In genomic region chr20:41872986-41873385, GRCh38 we compare ENCODE assay signal across 14 cellular contexts.
DNase-seq lines count a peak whose midpoint lies in the region; ATAC-seq, FAIRE-seq and TF ChIP-seq lines count a peak whose summit lies in the region.
"Had no signal": no experiment of that assay in that cellular context is flagged by ENCODE, and none has a peak within 500 bp of the region (broad histone marks: within the 10 kb centered on the region; RNA-seq: fewer than 3 reads in every experiment).

No MANE protein-coding gene starts in this region.

- H3K27ac Mint-ChIP-seq in progenitor cell of endocrine pancreas (peak overlapping the region; percentile 53), CD14-positive monocyte (no peak overlapping the region), immature natural killer cell (no peak overlapping the region)
- H3K27ac Mint-ChIP-seq: CD8-positive, alpha-beta T cell had no signal

- H3K23me2 ChIP-seq in H1 (ENCODE audit: low read depth, low read length), result no peaks in the 10 kb centered on the region

- WGBS in H1 (ENCODE audit: extremely low coverage in 1 of 2, insufficient coverage in 1 of 2, insufficient read length in 1 of 2, insufficient replicate concordance in 2 of 2, low coverage in 1 of 2, low lambda C conversion rate in 2 of 2, missing lambda C conversion rate in 1 of 2), 2 experiments, result 83% methylated on average over 6 of the region's 6 CpGs; no CpG with 5 or more reads in 1 of the 2 experiments

- no peaks in the 10 kb centered on the region for H4K20me1 ChIP-seq in H1 (replicated peaks in 1 of 2; ENCODE audit: control insufficient read depth in 1 of 2, insufficient read depth in 2 of 2, low read length in 2 of 2)
- H4K20me1 ChIP-seq: BLaER1 had no signal

- H3K79me2 ChIP-seq in H1 (ENCODE audit: control insufficient read depth in 1 of 2, insufficient read depth in 2 of 2, low read length in 2 of 2), result no peaks in the 10 kb centered on the region

- H3K56ac ChIP-seq in H1 (replicated peaks; ENCODE audit: insufficient read length, low read depth, low read length), result no peak overlapping the region

- DNase-seq in NCI-H82 (lab: John Stamatoyannopoulos, UW) (peak; percentile 73), H1 (ENCODE audit: low read depth in 1 of 2, low spot score in 2 of 2) (no peak), mucosa of gallbladder (ENCODE audit: low spot score) (peak; percentile 34), progenitor cell of endocrine pancreas (ENCODE audit: low spot score, unreplicated experiment) (no peak), CD14-positive monocyte (ENCODE audit: low spot score) (no peak), immature natural killer cell (no peak)
- DNase-seq: 8988T; Calu3; CD8-positive, alpha-beta T cell; DMS79 treated with DMSO at 0.1 percent for 48 hours had no signal

- H3K4me1 Mint-ChIP-seq in progenitor cell of endocrine pancreas (ENCODE audit: low read depth) (peaks cover 11% of the 10 kb centered on the region), CD14-positive monocyte (no peaks in the 10 kb centered on the region), immature natural killer cell (no peaks in the 10 kb centered on the region)

- H3K4ac ChIP-seq in H1 (replicated peaks; ENCODE audit: insufficient read length, low read depth, low read length), result no peak overlapping the region

- no peak overlapping the region for H3K9ac ChIP-seq in H1 (replicated peaks in 1 of 4; ENCODE audit: extremely low read depth in 1 of 4, low read depth in 3 of 4, low read length in 3 of 4)
- H3K9ac ChIP-seq: BLaER1 had no signal

- no peak overlapping the region for H3K4me2 ChIP-seq in H1 (ENCODE audit: insufficient read depth in 1 of 2, low read depth in 2 of 2, low read length in 2 of 2)
- H3K4me2 ChIP-seq: BLaER1 had no signal

- CTCF ChIA-PET in H1 (lab: Charles Lee; ENCODE audit: partially characterized antibody), result no interaction called here

- no peak overlapping the region for H3K14ac ChIP-seq in H1 (ENCODE audit: insufficient read length)

- H2BK120ac ChIP-seq in H1 (replicated peaks; ENCODE audit: low read depth, low read length), result no peak overlapping the region

- no peak overlapping the region for H2AK5ac ChIP-seq in H1 (ENCODE audit: low read depth, low read length)

- H2BK5ac ChIP-seq in H1 (ENCODE audit: low read depth, low read length), result no peak overlapping the region

- no peak overlapping the region for H4K91ac ChIP-seq in H1 (replicated peaks; ENCODE audit: insufficient read length, low read length)

- H3K79me1 ChIP-seq in H1 (ENCODE audit: low read depth, low read length), result no peaks in the 10 kb centered on the region

- no peak overlapping the region for H3K23ac ChIP-seq in H1 (ENCODE audit: insufficient read length)

- H3K36me3 Mint-ChIP-seq in progenitor cell of endocrine pancreas (ENCODE audit: insufficient read depth) (peaks cover 3% of the 10 kb centered on the region), CD14-positive monocyte (no peaks in the 10 kb centered on the region), immature natural killer cell (no peaks in the 10 kb centered on the region)
- H3K36me3 Mint-ChIP-seq: CD8-positive, alpha-beta T cell had no signal

- H2BK12ac ChIP-seq in H1 (ENCODE audit: low read depth, low read length), result no peak overlapping the region

- no peak overlapping the region for H4K5ac ChIP-seq in H1 (ENCODE audit: insufficient read length, low read depth, low read length)

- no peaks in the 10 kb centered on the region for H3K27me3 ChIP-seq in H1 (replicated peaks in 1 of 4; ENCODE audit: control insufficient read depth in 3 of 4, extremely low read depth in 1 of 4, insufficient read depth in 3 of 4, low read length in 3 of 4)
- H3K27me3 ChIP-seq: BLaER1 had no signal

- no peak for TF ChIP-seq EP300 in H1 (IDR thresholded peaks at IDR 0.05; ENCODE audit: borderline replicate concordance in 1 of 2, low read depth in 2 of 2, low read length in 2 of 2)

- TF ChIP-seq CTCF in H1 (IDR thresholded peaks at IDR 0.05; ENCODE audit: control extremely low read depth in 1 of 3, insufficient read depth in 1 of 3, low read depth in 1 of 3, low read length in 3 of 3), result no peak
- no peak for TF ChIP-seq CTCF in progenitor cell of endocrine pancreas (IDR thresholded peaks at IDR 0.05; ENCODE audit: unreplicated experiment)
- no peak for TF ChIP-seq CTCF in CD14-positive monocyte (IDR thresholded peaks at IDR 0.05)

- no peaks in the 10 kb centered on the region; a peak in 2 of 4 replicates for H3K9me3 ChIP-seq in H1 (ENCODE audit: insufficient read depth in 2 of 2, low read depth in 1 of 2, low read length in 1 of 2)
- H3K9me3 ChIP-seq: HAP-1 had no signal

- POLR2A ChIA-PET in H1 (lab: Charles Lee; ENCODE audit: partially characterized antibody), result no interaction called here

- FAIRE-seq in H1 (lab: Jason Lieb, UNC), result no peak
- FAIRE-seq: GM12878 had no signal

- no peak overlapping the region for H3K27ac ChIP-seq in H1 (ENCODE audit: low read depth, low read length)
- H3K27ac ChIP-seq: BLaER1 had no signal

- H3K9me3 Mint-ChIP-seq in progenitor cell of endocrine pancreas (ENCODE audit: low read depth) (peaks cover 16% of the 10 kb centered on the region), CD14-positive monocyte (peaks cover 0 to 13% (median 2%) of the 10 kb centered on the region in 7 donors), immature natural killer cell (peaks cover 0 to 15% (median 3%) of the 10 kb centered on the region in 6 donors)

- H4K8ac ChIP-seq in H1 (ENCODE audit: extremely low read depth, insufficient read depth, low read length), result no peak overlapping the region

- H2BK15ac ChIP-seq in H1 (ENCODE audit: low read length), result no peak overlapping the region

- TF ChIP-seq RAD21 in H1 (IDR thresholded peaks at IDR 0.05 in 1 of 2, conservative IDR thresholded peaks at IDR 0.05 in 1 of 2; ENCODE audit: low read depth in 2 of 2, low read length in 2 of 2), result no peak

- H3K27me3 Mint-ChIP-seq in progenitor cell of endocrine pancreas, result peaks cover 12% of the 10 kb centered on the region
- peaks cover 0 to 3% (median 0%) of the 10 kb centered on the region in 3 donors for H3K27me3 Mint-ChIP-seq in CD14-positive monocyte (ENCODE audit: low read depth in 3 of 3)
- peaks cover 0 to 4% (median 4%) of the 10 kb centered on the region in 3 donors for H3K27me3 Mint-ChIP-seq in immature natural killer cell (ENCODE audit: low read depth in 3 of 3)

- no peak for TF ChIP-seq POLR2A in H1 (IDR thresholded peaks at IDR 0.05; ENCODE audit: control extremely low read depth in 1 of 2, low read depth in 2 of 2, low read length in 2 of 2)

- H2AFZ ChIP-seq in H1 (ENCODE audit: low read length), result peak overlapping the region; percentile 46; the same call in 1 of the 2 replicates

- H3K36me3 ChIP-seq in H1 (ENCODE audit: control insufficient read depth in 2 of 4, insufficient read depth in 4 of 4, low read length in 3 of 4), result no peaks in the 10 kb centered on the region
- H3K36me3 ChIP-seq: BLaER1, HAP-1 had no signal

- ATAC-seq in GM19324 (IDR thresholded peaks at IDR 0.05; ENCODE audit: low FRiP score, unreplicated experiment), result no peak
- ATAC-seq: CD8-positive, alpha-beta T cell; GM12878 had no signal

- no peak overlapping the region for H2BK20ac ChIP-seq in H1 (ENCODE audit: low read length)

- intact Hi-C loops in CD14-positive monocyte (cut with micrococcal nuclease), result no loop called here

- no peaks in the 10 kb centered on the region for H3K4me1 ChIP-seq in H1 (replicated peaks in 1 of 4; ENCODE audit: control insufficient read depth in 3 of 4, insufficient read depth in 4 of 4, low read length in 3 of 4)
- H3K4me1 ChIP-seq: HAP-1 had no signal

- H3K18ac ChIP-seq in H1 (ENCODE audit: extremely low read depth, low read length), result no peak overlapping the region

- H3K4me3 Mint-ChIP-seq in progenitor cell of endocrine pancreas (ENCODE audit: low read depth), result no peak overlapping the region
- H3K4me3 Mint-ChIP-seq in CD14-positive monocyte, result no peak overlapping the region
- no peak overlapping the region for H3K4me3 Mint-ChIP-seq in immature natural killer cell
- H3K4me3 Mint-ChIP-seq: CD8-positive, alpha-beta T cell had no signal

- no peak overlapping the region for H3K4me3 ChIP-seq in H1 (ENCODE audit: extremely low read depth in 1 of 4, insufficient read depth in 2 of 4, low read depth in 3 of 4, low read length in 4 of 4)
- H3K4me3 ChIP-seq: BLaER1, GM12878, HAP-1 had no signal

TF ChIP-seq in H1, 55 proteins besides CTCF, POLR2A, EP300 and RAD21:
- no peak for TF ChIP-seq RBBP5 (IDR thresholded peaks at IDR 0.05; ENCODE audit: borderline replicate concordance, low read depth, low read length)
- TF ChIP-seq POLR2AphosphoS5 (IDR thresholded peaks at IDR 0.05; ENCODE audit: low read depth, low read length), result no peak
- TF ChIP-seq CBX8 (IDR thresholded peaks at IDR 0.05; ENCODE audit: borderline replicate concordance, low read depth, low read length), result no peak
- no peak for TF ChIP-seq CHD2 (IDR thresholded peaks at IDR 0.05; ENCODE audit: low read length)
- no peak for TF ChIP-seq SP1 (IDR thresholded peaks at IDR 0.05; ENCODE audit: low read depth, low read length)
- no peak for TF ChIP-seq EGR1 (IDR thresholded peaks at IDR 0.05; ENCODE audit: borderline replicate concordance, low read depth, low read length)

Comparison
In these comparisons a context has a peak if more than half of its experiments do, and no peak if none do; other contexts are left out.
1. DNase-seq: peak in NCI-H82 (single experiment) and mucosa of gallbladder (single experiment); none in H1 (0 of 2), progenitor cell of endocrine pancreas (single experiment), CD14-positive monocyte (single experiment) and immature natural killer cell (0 of 3).